ENCODE assay signal across 26 cellular contexts in the genomic region with DNA sequence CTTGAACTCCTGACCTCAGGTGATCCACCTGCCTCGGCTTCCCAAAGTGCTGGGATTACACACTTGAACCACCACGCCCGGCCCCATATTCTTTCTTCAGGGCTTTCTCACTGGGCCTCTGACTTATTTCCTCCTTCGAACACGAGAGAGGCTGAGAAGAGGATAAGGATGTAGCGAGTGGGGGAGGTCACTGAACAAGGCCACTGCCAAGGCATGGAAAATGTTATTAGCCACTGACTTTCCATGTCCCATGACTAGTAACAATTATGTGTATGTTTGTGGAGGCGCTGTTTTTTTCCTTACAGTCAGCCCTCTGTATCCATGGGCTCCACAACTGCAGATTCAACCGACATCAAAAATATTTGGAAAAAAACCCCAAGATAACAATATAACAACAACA.
"Had no signal": no experiment of that assay in that cellular context is flagged by ENCODE, and none has a peak within 500 bp of the region (broad histone marks: within the 10 kb centered on the region; RNA-seq: fewer than 3 reads in every experiment).

No MANE protein-coding gene starts in this region.

- DNase-seq: activated CD4-positive, alpha-beta memory T cell treated with anti-CD3 and anti-CD28 coated beads for 36 hours; activated CD4-positive, alpha-beta T cell treated with anti-CD3 and anti-CD28 coated beads for 1 hour; activated CD4-positive, alpha-beta T cell treated with anti-CD3 and anti-CD28 coated beads for 4 hours; activated CD4-positive, alpha-beta T cell treated with anti-CD3 and anti-CD28 coated beads, Interleukin-2, amount 50 U/mL, for 1 hour; activated CD8-positive, alpha-beta memory T cell treated with anti-CD3 and anti-CD28 coated beads, Interleukin-2, amount 10 ng/mL, durations not matched to agents 7 days and 5 days; activated CD8-positive, alpha-beta memory T cell treated with anti-CD3 and anti-CD28 coated beads, Interleukin-2, amount 50 U/mL, for 4 hours; activated CD8-positive, alpha-beta T cell treated with anti-CD3 and anti-CD28 coated beads, Interleukin-2, amount 10 ng/mL, durations not matched to agents 7 days and 5 days; activated effector memory CD4-positive, alpha-beta T cell treated with anti-CD3 and anti-CD28 coated beads, Interleukin-2, amount 50 U/mL, for 16 hours; activated naive CD4-positive, alpha-beta T cell treated with anti-CD3 and anti-CD28 coated beads for 36 hours; activated naive CD8-positive, alpha-beta T cell treated with anti-CD3 and anti-CD28 coated beads for 36 hours; activated naive CD8-positive, alpha-beta T cell treated with anti-CD3 and anti-CD28 coated beads, Interleukin-2, amount 50 U/mL, for 24 hours; activated T-cell treated with anti-CD3 and anti-CD28 coated beads, Interleukin-2, amount 50 U/mL, for 1 hour; activated T-cell treated with anti-CD3 and anti-CD28 coated beads, Interleukin-2, amount 50 U/mL, for 48 hours; adrenal gland; amygdala; aorta; body of pancreas; caudate nucleus; cortex of kidney; effector CD8-positive, alpha-beta T cell; esophagus squamous epithelium; head of caudate nucleus; T-helper 1 cell; T-helper 17 cell; T1000 had no signal

- ATAC-seq: activated CD8-positive, alpha-beta memory T cell treated with anti-CD3 and anti-CD28 coated beads, Interleukin-2, amount 10 ng/mL, durations not matched to agents 7 days and 5 days; activated CD8-positive, alpha-beta T cell treated with anti-CD3 and anti-CD28 coated beads, Interleukin-2, amount 10 ng/mL, durations not matched to agents 7 days and 5 days; activated naive CD8-positive, alpha-beta T cell treated with anti-CD3 and anti-CD28 coated beads, Interleukin-2, amount 50 U/mL, for 24 hours; body of pancreas; T-helper 17 cell; WTC11 had no signal
